ENCODE assay signal across 23 cellular contexts in the genomic region with DNA sequence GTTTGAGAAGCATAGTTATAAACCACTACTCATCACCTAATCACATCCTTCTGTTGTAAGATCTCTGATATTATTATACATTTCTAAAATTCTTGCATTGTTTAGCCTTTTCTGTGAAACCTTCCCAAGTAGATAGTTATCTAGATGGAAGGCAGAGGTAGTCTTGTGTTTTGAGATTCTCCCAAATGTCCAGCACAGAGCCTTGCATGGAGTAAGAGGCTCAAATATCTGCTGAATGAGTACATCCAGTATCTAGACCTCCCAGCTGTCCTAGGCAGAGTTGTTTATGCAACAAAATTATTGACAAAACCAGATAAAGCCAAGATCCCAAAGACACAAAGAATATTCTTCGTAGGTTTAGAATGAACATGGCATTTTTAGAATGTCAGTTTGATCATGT.
DNase-seq lines count a peak whose midpoint lies in the region; ATAC-seq and TF ChIP-seq lines count a peak whose summit lies in the region.
"Had no signal": no experiment of that assay in that cellular context is flagged by ENCODE, and none has a peak within 500 bp of the region (broad histone marks: within the 10 kb centered on the region; RNA-seq: fewer than 3 reads in every experiment).

No MANE protein-coding gene starts in this region.

- DNase-seq in EL, result peak; percentile 56
- peak; percentile 22 for DNase-seq in adipocyte (ENCODE audit: low read depth)
- DNase-seq in esophagus muscularis mucosa (ENCODE audit: extremely low spot score), result peak; percentile 4
- DNase-seq in cardiac septum (ENCODE audit: low spot score), result no peak
- no peak for DNase-seq in NCI-H524 (lab: John Stamatoyannopoulos, UW)
- DNase-seq: CD8-positive, alpha-beta T cell; GF-D8; H9; HFFc6; KBM-7; NCI-H1092; NCI-H1436; NCI-H187 treated with DMSO at 0.1 percent for 48 hours; NCI-H2107; NCI-H510A; NCI-H748 treated with DMSO at 0.1 percent for 48 hours; SHP77 treated with DMSO at 0.1 percent for 48 hours; SK-N-SH had no signal

- no peak overlapping the region for H3K9ac ChIP-seq in adipocyte (ENCODE audit: low read length)
- H3K9ac ChIP-seq: BLaER1 treated with 17β-estradiol and CSF1 and Interleukin-3, amounts not matched to agents 10 nM and 100 nM; SK-N-SH had no signal

- H3K27ac ChIP-seq in esophagus muscularis mucosa (replicated peaks in 1 of 4), result no peak overlapping the region
- H3K27ac ChIP-seq: BLaER1 treated with 17β-estradiol and CSF1 and Interleukin-3, amounts not matched to agents 10 nM and 100 nM; RWPE1 had no signal

- H3K36me3 ChIP-seq in adipocyte (ENCODE audit: control insufficient read depth, insufficient read depth, low read length, severe bottlenecking), result no peaks in the 10 kb centered on the region
- no peaks in the 10 kb centered on the region for H3K36me3 ChIP-seq in esophagus muscularis mucosa
- H3K36me3 ChIP-seq: BLaER1 treated with 17β-estradiol and CSF1 and Interleukin-3, amounts not matched to agents 10 nM and 100 nM had no signal

- TF ChIP-seq POLR2A in esophagus muscularis mucosa (IDR thresholded peaks at IDR 0.05; ENCODE audit: low read depth), result no peak

- no peaks in the 10 kb centered on the region for H3K4me1 ChIP-seq in adipocyte (ENCODE audit: control insufficient read depth, insufficient read depth, low read length)
- H3K4me1 ChIP-seq in esophagus muscularis mucosa, result no peaks in the 10 kb centered on the region

- WGBS in esophagus muscularis mucosa, result 83% methylated on average over 1 of the region's 1 CpG

- no peak overlapping the region for H3K4me3 ChIP-seq in adipocyte (ENCODE audit: low read length)
- no peak overlapping the region for H3K4me3 ChIP-seq in esophagus muscularis mucosa
- H3K4me3 ChIP-seq: BLaER1 treated with 17β-estradiol and CSF1 and Interleukin-3, amounts not matched to agents 10 nM and 100 nM had no signal

- H3K9me3 ChIP-seq in adipocyte (ENCODE audit: control insufficient read depth, low read length), result peaks cover 3% of the 10 kb centered on the region
- H3K9me3 ChIP-seq in esophagus muscularis mucosa, result no peaks in the 10 kb centered on the region
- H3K9me3 ChIP-seq: SK-N-SH had no signal

- no peak for TF ChIP-seq CTCF in esophagus muscularis mucosa (IDR thresholded peaks at IDR 0.05)

- intact Hi-C loops in esophagus muscularis mucosa (cut with DNase I) (no loop called here), cardiac septum (cut with DNase I) (no loop called here)

- TF ChIP-seq EP300 in esophagus muscularis mucosa (IDR thresholded peaks at IDR 0.05), result no peak

- peaks cover 15% of the 10 kb centered on the region for H3K27me3 ChIP-seq in adipocyte (replicated peaks; ENCODE audit: control insufficient read depth, insufficient read depth, low read length)
- no peaks in the 10 kb centered on the region for H3K27me3 ChIP-seq in esophagus muscularis mucosa
- H3K27me3 ChIP-seq: BLaER1 treated with 17β-estradiol and CSF1 and Interleukin-3, amounts not matched to agents 10 nM and 100 nM had no signal

- ATAC-seq in GM18868 (IDR thresholded peaks at IDR 0.05; ENCODE audit: unreplicated experiment) (no peak), HG03432 (IDR thresholded peaks at IDR 0.05; ENCODE audit: unreplicated experiment) (no peak)
- ATAC-seq: CD8-positive, alpha-beta T cell; HepG2 had no signal

Comparison
In these comparisons a context has a peak if more than half of its experiments do, and no peak if none do; other contexts are left out.
1. DNase-seq: peak in EL (single experiment), adipocyte (single experiment) and esophagus muscularis mucosa (single experiment); none in cardiac septum (single experiment) and NCI-H524 (0 of 2).